In genomic region chr19:17539288-17540117, GRCh38 we compare ENCODE assay signal across 2 cellular contexts.
TF ChIP-seq lines count a peak whose summit lies in the region.

No MANE protein-coding gene starts in this region.

TF ChIP-seq in IMR-90, 13 proteins besides CTCF, POLR2A, EP300 and RAD21:
- TF ChIP-seq MAFK (IDR thresholded peaks at IDR 0.05; ENCODE audit: low read depth, low read length): no peak
- TF ChIP-seq MXI1 (IDR thresholded peaks at IDR 0.05; ENCODE audit: borderline replicate concordance, low read depth, low read length): peak; percentile 59; the same call in 1 of the 2 replicates
- no peak for TF ChIP-seq RFX5 (IDR thresholded peaks at IDR 0.05; ENCODE audit: low read depth, low read length)
- TF ChIP-seq, protein P1, sequence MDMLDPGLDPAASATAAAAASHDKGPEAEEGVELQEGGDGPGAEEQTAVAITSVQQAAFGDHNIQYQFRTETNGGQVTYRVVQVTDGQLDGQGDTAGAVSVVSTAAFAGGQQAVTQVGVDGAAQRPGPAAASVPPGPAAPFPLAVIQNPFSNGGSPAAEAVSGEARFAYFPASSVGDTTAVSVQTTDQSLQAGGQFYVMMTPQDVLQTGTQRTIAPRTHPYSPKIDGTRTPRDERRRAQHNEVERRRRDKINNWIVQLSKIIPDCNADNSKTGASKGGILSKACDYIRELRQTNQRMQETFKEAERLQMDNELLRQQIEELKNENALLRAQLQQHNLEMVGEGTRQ (IDR thresholded peaks at IDR 0.05; ENCODE audit: low read depth, low read length): 0 out of 2 replicates have a peak, but pooled peaks have one; percentile 11
- TF ChIP-seq MAZ (IDR thresholded peaks at IDR 0.05; ENCODE audit: borderline replicate concordance, low read depth, low read length): peak; percentile 83
TF ChIP-seq in IMR-90: peak in this region for 3.

TF ChIP-seq in endothelial cell of umbilical vein, 7 proteins besides CTCF, POLR2A, EP300 and RAD21:
- no peak for TF ChIP-seq JUN (IDR thresholded peaks at IDR 0.05; ENCODE audit: borderline replicate concordance, insufficient read depth, insufficient read length, low read depth)
- TF ChIP-seq, protein P2, sequence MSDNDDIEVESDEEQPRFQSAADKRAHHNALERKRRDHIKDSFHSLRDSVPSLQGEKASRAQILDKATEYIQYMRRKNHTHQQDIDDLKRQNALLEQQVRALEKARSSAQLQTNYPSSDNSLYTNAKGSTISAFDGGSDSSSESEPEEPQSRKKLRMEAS (IDR thresholded peaks at IDR 0.05; ENCODE audit: insufficient read depth, insufficient read length): peak; percentile 34
